ENCODE assay signal across 8 cellular contexts in the genomic region with DNA sequence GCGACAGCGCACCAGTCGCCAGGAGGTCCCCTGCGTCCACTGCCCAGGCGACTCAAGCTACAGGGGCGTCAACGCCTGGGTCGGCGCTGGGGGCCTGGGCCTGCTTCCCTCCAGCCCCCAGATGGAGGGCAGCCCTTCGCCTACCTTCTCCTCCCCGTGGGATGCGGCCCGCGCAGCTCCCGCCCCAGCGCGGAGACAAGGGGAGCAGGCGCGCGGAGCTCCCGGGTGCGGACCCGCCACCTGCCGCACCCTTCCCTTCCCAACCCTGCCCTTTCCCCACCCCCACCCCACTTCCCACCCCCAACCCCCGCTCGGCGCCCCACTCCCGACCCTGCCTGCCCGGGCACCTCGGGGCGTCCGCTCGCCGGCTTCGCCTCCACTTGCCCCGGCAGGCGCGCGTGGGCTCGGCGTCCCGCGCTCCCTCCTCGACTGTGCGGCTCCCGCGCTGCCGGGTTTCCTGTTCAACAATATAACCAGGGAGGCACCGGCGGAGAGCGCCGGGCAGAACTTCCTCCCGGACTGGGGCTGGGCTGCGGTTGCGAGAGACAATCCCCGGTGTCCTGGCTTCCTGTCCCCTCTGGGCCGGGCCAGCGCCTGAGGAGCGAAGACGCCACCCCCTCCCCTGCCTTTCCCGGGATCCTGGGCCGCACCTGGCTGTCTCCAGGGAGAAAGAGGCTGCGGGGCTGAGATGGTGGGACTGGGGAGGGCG. TPM values are rescaled to one million over a fixed set of nuclear protein-coding genes. Genes with fewer than 3 reads are reported as not detected.
A peak's percentile ranks its signal among the peaks of the same experiment; 100 is the strongest.
DNase-seq lines count a peak whose midpoint lies in the region; ATAC-seq, FAIRE-seq and TF ChIP-seq lines count a peak whose summit lies in the region.

A gene with protein sequence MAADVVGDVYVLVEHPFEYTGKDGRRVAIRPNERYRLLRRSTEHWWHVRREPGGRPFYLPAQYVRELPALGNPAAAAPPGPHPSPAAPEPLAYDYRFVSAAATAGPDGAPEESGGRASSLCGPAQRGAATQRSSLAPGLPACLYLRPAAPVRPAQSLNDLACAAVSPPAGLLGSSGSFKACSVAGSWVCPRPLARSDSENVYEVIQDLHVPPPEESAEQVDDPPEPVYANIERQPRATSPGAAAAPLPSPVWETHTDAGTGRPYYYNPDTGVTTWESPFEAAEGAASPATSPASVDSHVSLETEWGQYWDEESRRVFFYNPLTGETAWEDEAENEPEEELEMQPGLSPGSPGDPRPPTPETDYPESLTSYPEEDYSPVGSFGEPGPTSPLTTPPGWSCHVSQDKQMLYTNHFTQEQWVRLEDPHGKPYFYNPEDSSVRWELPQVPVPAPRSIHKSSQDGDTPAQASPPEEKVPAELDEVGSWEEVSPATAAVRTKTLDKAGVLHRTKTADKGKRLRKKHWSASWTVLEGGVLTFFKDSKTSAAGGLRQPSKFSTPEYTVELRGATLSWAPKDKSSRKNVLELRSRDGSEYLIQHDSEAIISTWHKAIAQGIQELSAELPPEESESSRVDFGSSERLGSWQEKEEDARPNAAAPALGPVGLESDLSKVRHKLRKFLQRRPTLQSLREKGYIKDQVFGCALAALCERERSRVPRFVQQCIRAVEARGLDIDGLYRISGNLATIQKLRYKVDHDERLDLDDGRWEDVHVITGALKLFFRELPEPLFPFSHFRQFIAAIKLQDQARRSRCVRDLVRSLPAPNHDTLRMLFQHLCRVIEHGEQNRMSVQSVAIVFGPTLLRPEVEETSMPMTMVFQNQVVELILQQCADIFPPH (minus strand): TSS at position 466 of the 709 bp plus-strand sequence. CDS start 2,591 bp downstream, outside the sequence.

- no peak for TF ChIP-seq RAD21 in K562 (CRISPR knock-in tag; conservative IDR thresholded peaks at IDR 0.05 in 1 of 2, IDR thresholded peaks at IDR 0.05 in 1 of 2)

- no peaks in the 10 kb centered on the region for H3K9me1 ChIP-seq in K562 (ENCODE audit: control insufficient read depth, insufficient read depth, low read length)

- in situ Hi-C loops in G401 (cut with HindIII; ENCODE audit: low sequenced_read_pairs) = no loop called here
- in situ Hi-C loops in K562 (cut with MboI) = loop anchor here (25.0 kb wide), 1 partner anchor 1080 kb away; a partner anchor contains a TSS

- POLR2A ChIA-PET in K562 (lab: Yijun Ruan, JAX) = no interaction called here

- CTCF ChIA-PET in K562 (lab: Yijun Ruan, JAX; ENCODE audit: low intra/inter-chr PET ratio) = no interaction called here

- H3K27ac ChIP-seq in K562 (ENCODE audit: extremely low read depth, low read depth, low read length) (no peak within 1 kb of the TSS), smooth muscle cell (ENCODE audit: low read depth) (peak within 1 kb of the TSS; percentile 45)

- no peak for DNase-seq in G401 (ENCODE audit: low spot score)
- peak; percentile 31 for DNase-seq in NCI-H510A (lab: John Stamatoyannopoulos, UW)
- peak in 1 of 4 experiments; percentile 33 for DNase-seq in K562 (ENCODE audit: extremely low read depth in 1 of 4, low spot score in 3 of 4)
- DNase-seq in iPS-NIHi7 (ENCODE audit: extremely low spot score) = peak; percentile 55
- DNase-seq in smooth muscle cell (lab: John Stamatoyannopoulos, UW; ENCODE audit: unreplicated experiment) = no peak
- no peak for DNase-seq in HCEC 1CT

- H3K27me3 ChIP-seq in K562 (ENCODE audit: control insufficient read depth in 2 of 2, insufficient read depth in 2 of 2, low read length in 2 of 2) = no peaks in the 10 kb centered on the region
- H3K27me3 ChIP-seq in smooth muscle cell (ENCODE audit: low read depth) = peaks cover 55% of the 10 kb centered on the region

- H3K4me1 ChIP-seq in K562 (replicated peaks in 1 of 2; ENCODE audit: control insufficient read depth in 2 of 2, insufficient read depth in 2 of 2, low read length in 2 of 2) (peaks cover 0 to 49% of the 10 kb centered on the region in 2 experiments; a peak in 3 of 5 replicates), smooth muscle cell (ENCODE audit: low read depth) (peaks cover 17% of the 10 kb centered on the region)

- H2AFZ ChIP-seq in K562 (ENCODE audit: low read depth, low read length) (peak within 1 kb of the TSS; percentile 90), smooth muscle cell (ENCODE audit: low read depth) (no peak within 1 kb of the TSS)

- TF ChIP-seq CTCF in K562 (IDR thresholded peaks at IDR 0.05 in 2 of 3, conservative IDR thresholded peaks at IDR 0.05 in 1 of 3; ENCODE audit: insufficient read depth in 2 of 3, low read depth in 1 of 3, low read length in 3 of 3) (no peak), smooth muscle cell (IDR thresholded peaks at IDR 0.05; ENCODE audit: borderline replicate concordance, insufficient read depth, poor library complexity, severe bottlenecking) (no peak)

- TF ChIP-seq EP300 in K562 (IDR thresholded peaks at IDR 0.05; ENCODE audit: low read length) = no peak

- H3K9me3 ChIP-seq in K562 (replicated peaks; ENCODE audit: control insufficient read depth, insufficient read depth, low read depth, low read length) = no peaks in the 10 kb centered on the region
- H3K9me3 ChIP-seq in smooth muscle cell (replicated peaks; ENCODE audit: low read depth) = no peaks in the 10 kb centered on the region

- intact Hi-C loops in K562 (cut with micrococcal nuclease) = no loop called here

- peak within 1 kb of the TSS; percentile 38 for H3K4me3 ChIP-seq in K562
- H3K4me3 ChIP-seq in smooth muscle cell = peak within 1 kb of the TSS; percentile 56

- no TSS peak for BruUV-seq in K562 (replicated peaks; lab: Mats Ljungman, UMichigan)

- H3F3A ChIP-seq in smooth muscle cell (ENCODE audit: low read depth) = no peaks in the 10 kb centered on the region

- ATAC-seq in K562 (no peak), HG03135 (IDR thresholded peaks at IDR 0.05; ENCODE audit: unreplicated experiment) (no peak), GM21737 (IDR thresholded peaks at IDR 0.05; ENCODE audit: unreplicated experiment) (no peak)

- WGBS in K562 (ENCODE audit: insufficient coverage, low coverage, missing lambda C conversion rate) = 27% methylated on average over 12 of the region's 64 CpGs
- under 1% methylated on average over 46 of the region's 64 CpGs for WGBS in smooth muscle cell (ENCODE audit: low lambda C conversion rate)

- H4K20me1 ChIP-seq in K562 (replicated peaks; ENCODE audit: control insufficient read depth, insufficient read depth, low read length) = no peaks in the 10 kb centered on the region
- peaks cover 16% of the 10 kb centered on the region for H4K20me1 ChIP-seq in smooth muscle cell (ENCODE audit: low read depth)

- no peaks in the 10 kb centered on the region for H3K79me2 ChIP-seq in K562 (ENCODE audit: control insufficient read depth, insufficient read depth, low read length)
- no peaks in the 10 kb centered on the region for H3K79me2 ChIP-seq in smooth muscle cell (ENCODE audit: low read depth)

- no peak for FAIRE-seq in K562 (lab: Jason Lieb, UNC)

- TF ChIP-seq POLR2A in K562 (conservative IDR thresholded peaks at IDR 0.05) = no peak

- H3K4me2 ChIP-seq in K562 (ENCODE audit: insufficient read depth, low read length) (peak within 1 kb of the TSS; percentile 77), smooth muscle cell (peak within 1 kb of the TSS; percentile 89)

- H3K36me3 ChIP-seq in K562 (ENCODE audit: control insufficient read depth, insufficient read depth, low read length) = no peaks in the 10 kb centered on the region
- H3K36me3 ChIP-seq in smooth muscle cell (ENCODE audit: low read depth) = no peaks in the 10 kb centered on the region

- H3K9ac ChIP-seq in K562 (ENCODE audit: insufficient read depth in 1 of 2, low read depth in 2 of 2, low read length in 2 of 2) (peak within 1 kb of the TSS in 1 of 2 experiments; percentile 88; a peak in 2 of 4 replicates), smooth muscle cell (ENCODE audit: low read depth) (peak within 1 kb of the TSS; percentile 28)

TF ChIP-seq in K562, 482 proteins besides CTCF, POLR2A, EP300 and RAD21:
- TF ChIP-seq HNRNPK (IDR thresholded peaks at IDR 0.05; ENCODE audit: low read depth, low read length, poor library complexity, severe bottlenecking) (peak; percentile 41), HMG20A (CRISPR knock-in tag; conservative IDR thresholded peaks at IDR 0.05) (no peak), PCBP1 (IDR thresholded peaks at IDR 0.05; ENCODE audit: low read depth, low read length, poor library complexity, severe bottlenecking) (peak; percentile 49), POLR2G (IDR thresholded peaks at IDR 0.05; ENCODE audit: low read depth, low read length) (peak; percentile 21; the same call in 1 of the 2 replicates), PHB (CRISPR knock-in tag; IDR thresholded peaks at IDR 0.05) (no peak)
- TF ChIP-seq, protein P1, sequence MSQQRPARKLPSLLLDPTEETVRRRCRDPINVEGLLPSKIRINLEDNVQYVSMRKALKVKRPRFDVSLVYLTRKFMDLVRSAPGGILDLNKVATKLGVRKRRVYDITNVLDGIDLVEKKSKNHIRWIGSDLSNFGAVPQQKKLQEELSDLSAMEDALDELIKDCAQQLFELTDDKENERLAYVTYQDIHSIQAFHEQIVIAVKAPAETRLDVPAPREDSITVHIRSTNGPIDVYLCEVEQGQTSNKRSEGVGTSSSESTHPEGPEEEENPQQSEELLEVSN (IDR thresholded peaks at IDR 0.05; ENCODE audit: borderline replicate concordance in 1 of 2, extremely low read depth in 1 of 2, insufficient read depth in 1 of 2, insufficient read length in 1 of 2, low read depth in 1 of 2, low read length in 1 of 2, poor library complexity in 1 of 2, severe bottlenecking in 1 of 2) = peak in 1 of 2 experiments; percentile 2

RNA-seq across cellular contexts. Expression of the gene that starts here (rescaled TPM):
- 20.9 and 24.9 TPM in 2 replicates for total RNA-seq in G401 (2014; rRNA removed; shearing (Covaris generic))
- 9.9 and 43.4 TPM in 2 replicates for total RNA-seq in K562 (2011; cell fraction: chromatin; rRNA removed; ENCODE audit: low replicate concordance)
- total RNA-seq in K562 (2011; cell fraction: nucleolus; rRNA removed) = 15.5 and 24.8 TPM in 2 replicates
- total RNA-seq in K562 (2011; cell fraction: nucleoplasm; rRNA removed) = 11.3 and 12.3 TPM in 2 replicates
- total RNA-seq in K562 (2014; rRNA removed) (2.7 and 3.4 TPM in 2 replicates), K562 (2014; rRNA removed; fragmentation: Illumina TruSeq; extraction: Trizol) (0.64 and 1.1 TPM in 2 replicates), K562 (2015; rRNA removed; fragmentation: Illumina TruSeq; extraction: Trizol) (1.2 and 2.1 TPM in 2 replicates), K562 (2021) (3.0 and 3.7 TPM in 2 replicates), smooth muscle cell (3.0 and 3.6 TPM in 2 replicates)
- polyA plus RNA-seq in K562 (2011; rRNA removed) (4.6 and 6.0 TPM in 2 replicates), K562 (2014; fragmentation: Illumina TruSeq; extraction: Trizol) (1.8 and 1.9 TPM in 2 replicates), K562 (2014; fragmentation: Nextera tagmentation; extraction: Ambion mirVana) (under 1 TPM; 0.04 to 0.06 TPM), K562 (2014; rRNA removed) (2.9 and 3.8 TPM in 2 replicates), smooth muscle cell (3.7 and 9.0 TPM in 2 replicates)
- 3.5 and 9.2 TPM in 2 replicates for polyA plus RNA-seq in K562 (2011; cell fraction: cytosol; rRNA removed)
- 43.0 and 76.4 TPM in 2 replicates for polyA plus RNA-seq in K562 (2011; cell fraction: nucleus; rRNA removed)
- 1.8 and 4.2 TPM in 2 replicates for polyA plus RNA-seq in K562 (2012)
- polyA minus RNA-seq in K562 (2011; rRNA and poly(A)+ RNA removed) = 2.3 and 2.8 TPM in 2 replicates
- 3.5 and 3.8 TPM in 2 replicates for polyA minus RNA-seq in K562 (2011; cell fraction: cytosol; rRNA and poly(A)+ RNA removed)
- polyA minus RNA-seq in K562 (2011; cell fraction: nucleus; rRNA and poly(A)+ RNA removed) = 10.3 and 16.0 TPM in 2 replicates

Comparison
In these comparisons a context has a peak if more than half of its experiments do, and no peak if none do; other contexts are left out.
1. DNase-seq: peak in NCI-H510A (single experiment) and iPS-NIHi7 (single experiment); none in G401 (single experiment), smooth muscle cell (single experiment) and HCEC 1CT (single experiment).